1 cellular context compared by ENCODE assay signal in the genomic region with DNA sequence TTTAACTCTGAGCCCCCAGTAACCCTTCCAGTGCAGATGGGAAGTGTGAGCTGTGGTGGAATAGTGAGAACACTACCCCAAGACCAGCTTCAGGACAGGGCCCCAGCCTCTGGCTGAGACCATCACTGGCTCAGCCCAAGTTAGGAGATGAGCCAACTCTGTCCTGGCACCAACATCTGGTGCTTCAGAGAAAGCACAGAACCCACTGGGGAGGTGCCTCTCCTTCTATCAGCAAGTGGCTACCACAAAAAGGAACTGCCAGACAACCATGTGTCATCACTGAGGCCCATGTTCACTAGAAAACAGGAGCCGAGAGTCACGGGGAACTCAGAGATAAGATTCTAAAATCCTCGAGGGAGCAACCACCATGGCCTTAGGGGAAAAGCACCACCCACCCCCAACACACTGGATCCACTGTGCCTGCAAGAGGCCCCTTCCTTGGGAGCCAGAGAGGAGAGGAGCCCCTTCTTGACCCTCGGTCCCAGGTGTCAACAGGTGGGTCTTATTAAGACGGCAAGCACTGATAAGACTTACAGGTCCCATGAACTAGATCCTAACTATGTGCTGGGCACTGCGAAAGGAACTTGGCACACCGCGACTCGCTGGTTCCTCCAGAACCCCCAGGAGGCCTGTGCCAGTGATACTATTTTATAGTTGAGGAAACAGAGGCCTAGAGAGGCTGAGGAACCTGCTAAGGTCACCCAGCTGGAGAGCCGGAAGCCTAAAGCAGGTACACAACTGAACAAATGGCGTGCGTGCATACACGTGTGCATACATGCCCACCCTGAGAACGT.
TF ChIP-seq lines count a peak whose summit lies in the region.

No MANE protein-coding gene starts in this region.

TF ChIP-seq in HepG2, 621 proteins besides CTCF, POLR2A, EP300 and RAD21 (continued from another document):
- TF ChIP-seq, protein P1, sequence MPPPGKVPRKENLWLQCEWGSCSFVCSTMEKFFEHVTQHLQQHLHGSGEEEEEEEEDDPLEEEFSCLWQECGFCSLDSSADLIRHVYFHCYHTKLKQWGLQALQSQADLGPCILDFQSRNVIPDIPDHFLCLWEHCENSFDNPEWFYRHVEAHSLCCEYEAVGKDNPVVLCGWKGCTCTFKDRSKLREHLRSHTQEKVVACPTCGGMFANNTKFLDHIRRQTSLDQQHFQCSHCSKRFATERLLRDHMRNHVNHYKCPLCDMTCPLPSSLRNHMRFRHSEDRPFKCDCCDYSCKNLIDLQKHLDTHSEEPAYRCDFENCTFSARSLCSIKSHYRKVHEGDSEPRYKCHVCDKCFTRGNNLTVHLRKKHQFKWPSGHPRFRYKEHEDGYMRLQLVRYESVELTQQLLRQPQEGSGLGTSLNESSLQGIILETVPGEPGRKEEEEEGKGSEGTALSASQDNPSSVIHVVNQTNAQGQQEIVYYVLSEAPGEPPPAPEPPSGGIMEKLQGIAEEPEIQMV (CRISPR knock-in tag; IDR thresholded peaks at IDR 0.05; ENCODE audit: low read depth) = no peak
- TF ChIP-seq TOPORS (CRISPR knock-in tag; IDR thresholded peaks at IDR 0.05) (no peak), ZNF644 (CRISPR knock-in tag; IDR thresholded peaks at IDR 0.05; ENCODE audit: low read depth) (no peak), ZNF468 (CRISPR knock-in tag; IDR thresholded peaks at IDR 0.05) (no peak), ZNF83 (CRISPR knock-in tag; IDR thresholded peaks at IDR 0.05; ENCODE audit: borderline replicate concordance) (no peak), FOXK1 (CRISPR knock-in tag; IDR thresholded peaks at IDR 0.05; ENCODE audit: borderline replicate concordance, low read depth) (no peak)
